In the genomic region with DNA sequence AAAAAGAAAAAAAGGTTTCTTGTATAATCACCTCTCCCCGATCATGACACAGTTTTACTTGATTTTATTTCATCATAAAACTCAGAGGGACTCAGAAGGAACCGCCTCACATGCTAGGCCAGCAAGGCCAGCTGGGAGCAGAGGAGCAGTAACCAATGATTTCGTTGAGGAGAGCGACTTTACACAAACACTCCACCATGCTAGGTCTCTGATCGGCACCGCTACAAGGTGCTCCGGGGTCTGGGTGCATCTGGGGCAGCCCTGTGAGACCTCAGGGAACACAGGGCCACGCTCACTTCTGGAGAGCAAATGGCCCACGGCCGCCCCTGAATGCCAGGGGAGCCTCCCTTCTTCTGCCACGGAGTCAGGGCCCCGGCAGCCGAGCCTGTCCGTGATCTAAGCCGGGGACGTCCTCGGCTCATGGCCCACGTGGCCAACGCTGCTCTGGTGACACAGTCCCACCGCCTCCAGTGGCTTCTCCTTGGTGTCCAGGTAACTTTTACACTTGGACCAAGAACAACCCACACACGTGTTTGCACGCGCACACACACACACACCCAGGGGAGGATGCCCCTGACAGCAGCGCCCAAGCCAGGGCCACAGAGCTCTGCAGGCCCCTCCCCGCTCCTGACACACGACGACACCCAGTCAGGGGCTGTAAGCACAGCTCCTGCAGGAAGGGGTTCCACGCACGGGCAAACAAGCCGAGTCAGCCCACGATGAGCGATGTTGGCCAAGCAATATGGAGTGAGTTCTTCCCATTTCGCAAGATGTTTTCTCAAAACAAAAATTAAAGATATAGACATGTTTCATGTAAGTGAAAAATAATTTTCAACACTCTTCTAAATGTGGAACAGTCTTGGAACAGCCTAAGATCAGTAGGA, we compare ENCODE assay signal across 25 cellular contexts.
DNase-seq lines count a peak whose midpoint lies in the region; ATAC-seq and TF ChIP-seq lines count a peak whose summit lies in the region.
"Had no signal": no experiment of that assay in that cellular context is flagged by ENCODE, and none has a peak within 500 bp of the region (broad histone marks: within the 10 kb centered on the region; RNA-seq: fewer than 3 reads in every experiment).

No MANE protein-coding gene starts in this region.

- no peak overlapping the region for H3K4me3 Mint-ChIP-seq in activated CD4-positive, alpha-beta T cell treated with anti-CD3 and anti-CD28 coated beads for 36 hours
- no peak overlapping the region for H3K4me3 Mint-ChIP-seq in activated CD4-positive, alpha-beta T cell treated with anti-CD3 and anti-CD28 coated beads, Interleukin-2, amount 10 ng/mL, durations not matched to agents 7 days and 5 days
- no peak overlapping the region for H3K4me3 Mint-ChIP-seq in mesothelial cell of epicardium
- H3K4me3 Mint-ChIP-seq: activated B cell treated with CpG ODN at 0.5 μM for 24 hours; activated CD8-positive, alpha-beta T cell treated with anti-CD3 and anti-CD28 coated beads, Interleukin-2, amount 10 ng/mL, durations not matched to agents 7 days and 5 days; type B pancreatic cell had no signal

- H3K18ac ChIP-seq in neuronal stem cell (ENCODE audit: low read length) = peak overlapping the region; percentile 20

- H3K9ac ChIP-seq in neuronal stem cell (ENCODE audit: low read depth, low read length, poor library complexity) = no peak overlapping the region
- H3K9ac ChIP-seq: GM23248 had no signal

- no peak for ATAC-seq in activated CD4-positive, alpha-beta T cell treated with anti-CD3 and anti-CD28 coated beads for 36 hours
- ATAC-seq in GM18868 (IDR thresholded peaks at IDR 0.05; ENCODE audit: unreplicated experiment) = no peak
- ATAC-seq: activated CD8-positive, alpha-beta T cell treated with anti-CD3 and anti-CD28 coated beads, Interleukin-2, amount 10 ng/mL, durations not matched to agents 7 days and 5 days; left cardiac atrium had no signal

- H2BK15ac ChIP-seq in neuronal stem cell (ENCODE audit: low read length) = no peak overlapping the region

- POLR2A ChIA-PET in activated CD4-positive, alpha-beta T cell treated with anti-CD3 and anti-CD28 coated beads for 36 hours (lab: Charles Lee) = no interaction called here
- POLR2A ChIA-PET in activated CD4-positive, alpha-beta T cell treated with anti-CD3 and anti-CD28 coated beads, Interleukin-2, amount 10 ng/mL, durations not matched to agents 7 days and 5 days (lab: Charles Lee) = no interaction called here

- no peaks in the 10 kb centered on the region for H3K9me3 Mint-ChIP-seq in activated CD4-positive, alpha-beta T cell treated with anti-CD3 and anti-CD28 coated beads for 36 hours (ENCODE audit: low read depth)
- no peaks in the 10 kb centered on the region for H3K9me3 Mint-ChIP-seq in activated CD4-positive, alpha-beta T cell treated with anti-CD3 and anti-CD28 coated beads, Interleukin-2, amount 10 ng/mL, durations not matched to agents 7 days and 5 days
- H3K9me3 Mint-ChIP-seq in mesothelial cell of epicardium = no peaks in the 10 kb centered on the region
- H3K9me3 Mint-ChIP-seq: activated B cell treated with CpG ODN at 0.5 μM for 24 hours, type B pancreatic cell had no signal

- H3K36me3 ChIP-seq in DOHH2 (ENCODE audit: control insufficient read depth, low read length) (no peaks in the 10 kb centered on the region), neuronal stem cell (replicated peaks in 1 of 2; ENCODE audit: control insufficient read depth in 2 of 2, insufficient read depth in 2 of 2, low read length in 2 of 2) (peaks cover 15 to 97% of the 10 kb centered on the region in 2 donors)
- H3K36me3 ChIP-seq: stomach had no signal

- H3K23ac ChIP-seq in neuronal stem cell (ENCODE audit: low read depth, low read length, poor library complexity) = no peak overlapping the region

- H3K4me1 ChIP-seq in DOHH2 (ENCODE audit: control insufficient read depth, low read length) = peaks cover 20% of the 10 kb centered on the region
- H3K4me1 ChIP-seq in neuronal stem cell (ENCODE audit: control insufficient read depth in 2 of 2, insufficient read depth in 1 of 2, low read depth in 1 of 2, low read length in 2 of 2) = peaks cover 30 to 35% of the 10 kb centered on the region in 2 donors
- H3K4me1 ChIP-seq: Caco-2, stomach had no signal

- no peak overlapping the region for H2AFZ ChIP-seq in neuronal stem cell (ENCODE audit: low read length)
- H2AFZ ChIP-seq: GM23248 had no signal

- peaks cover 23% of the 10 kb centered on the region for H3K4me1 Mint-ChIP-seq in activated CD4-positive, alpha-beta T cell treated with anti-CD3 and anti-CD28 coated beads for 36 hours
- peaks cover 11% of the 10 kb centered on the region for H3K4me1 Mint-ChIP-seq in activated CD4-positive, alpha-beta T cell treated with anti-CD3 and anti-CD28 coated beads, Interleukin-2, amount 10 ng/mL, durations not matched to agents 7 days and 5 days
- peaks cover 12% of the 10 kb centered on the region for H3K4me1 Mint-ChIP-seq in mesothelial cell of epicardium

- H2BK120ac ChIP-seq in neuronal stem cell (ENCODE audit: low read depth, low read length) = no peak overlapping the region

- H2BK5ac ChIP-seq in neuronal stem cell (ENCODE audit: low read length) = no peak overlapping the region

- H3K79me2 ChIP-seq in DOHH2 (ENCODE audit: control insufficient read depth, low read length) = no peaks in the 10 kb centered on the region

- H3K4ac ChIP-seq in neuronal stem cell (ENCODE audit: low read length) = no peak overlapping the region

- H4K8ac ChIP-seq in neuronal stem cell (ENCODE audit: low read depth, low read length) = no peak overlapping the region

- no peaks in the 10 kb centered on the region for H3F3A ChIP-seq in DOHH2 (ENCODE audit: control insufficient read depth, insufficient read depth)

- H3K27ac ChIP-seq in DOHH2 (ENCODE audit: low read depth, low read length) (no peak overlapping the region), caudate nucleus (ENCODE audit: low read depth, low read length) (peak overlapping the region; percentile 30), neuronal stem cell (replicated peaks; ENCODE audit: low read length) (peak overlapping the region; percentile 38)
- H3K27ac ChIP-seq: GM23248, stomach had no signal

- no peaks in the 10 kb centered on the region for H3K9me2 ChIP-seq in DOHH2 (replicated peaks; ENCODE audit: control insufficient read depth, low read length)

- H3K4me2 ChIP-seq in DOHH2 (ENCODE audit: low read length) = peak overlapping the region; percentile 10; the same call in 1 of the 2 replicates
- H3K4me2 ChIP-seq in neuronal stem cell (ENCODE audit: insufficient read depth, low read length, poor library complexity, severe bottlenecking) = no peak overlapping the region

- CTCF ChIA-PET in activated CD4-positive, alpha-beta T cell treated with anti-CD3 and anti-CD28 coated beads for 36 hours (lab: Charles Lee) = interaction anchor here (0.6 kb wide), 1 partner anchor 282 kb away, joined by 4 read pairs; no protein-coding TSS in a partner anchor
- CTCF ChIA-PET in activated CD4-positive, alpha-beta T cell treated with anti-CD3 and anti-CD28 coated beads, Interleukin-2, amount 10 ng/mL, durations not matched to agents 7 days and 5 days (lab: Charles Lee) = no interaction called here

- DNase-seq in activated CD4-positive, alpha-beta T cell treated with anti-CD3 and anti-CD28 coated beads for 36 hours = peak; percentile 1
- DNase-seq in activated CD4-positive, alpha-beta T cell treated with anti-CD3 and anti-CD28 coated beads, Interleukin-2, amount 10 ng/mL, durations not matched to agents 7 days and 5 days = no peak
- no peak for DNase-seq in caudate nucleus (lab: John Stamatoyannopoulos, UW)
- no peak for DNase-seq in neuronal stem cell (ENCODE audit: low spot score)
- DNase-seq in mesothelial cell of epicardium (ENCODE audit: low spot score in 2 of 2, unreplicated experiment in 2 of 2) = no peak
- no peak for DNase-seq in cortex of kidney (lab: John Stamatoyannopoulos, UW)
- DNase-seq: activated B cell treated with CpG ODN at 0.5 μM for 24 hours; activated CD8-positive, alpha-beta T cell treated with anti-CD3 and anti-CD28 coated beads, Interleukin-2, amount 10 ng/mL, durations not matched to agents 7 days and 5 days; anterior cingulate cortex; central memory CD4-positive, alpha-beta T cell; glutamatergic neuron; GM23248; IMR-90; left cardiac atrium; NCI-H1694; NCI-H2171; NCI-H524 treated with DMSO at 0.1 percent for 48 hours; occipital lobe; RPMI8226; stomach; T1000 had no signal

- H3K14ac ChIP-seq in neuronal stem cell (ENCODE audit: low read length) = peak overlapping the region; percentile 22

- peaks cover 10% of the 10 kb centered on the region for H3K27me3 Mint-ChIP-seq in activated CD4-positive, alpha-beta T cell treated with anti-CD3 and anti-CD28 coated beads for 36 hours
- peaks cover 28% of the 10 kb centered on the region for H3K27me3 Mint-ChIP-seq in activated CD4-positive, alpha-beta T cell treated with anti-CD3 and anti-CD28 coated beads, Interleukin-2, amount 10 ng/mL, durations not matched to agents 7 days and 5 days
- H3K27me3 Mint-ChIP-seq in mesothelial cell of epicardium (ENCODE audit: low read depth) = peaks cover 71% of the 10 kb centered on the region

- no peaks in the 10 kb centered on the region for H4K20me1 ChIP-seq in DOHH2 (ENCODE audit: control insufficient read depth, insufficient read depth, low read depth, low read length)

- H2AK5ac ChIP-seq in neuronal stem cell (ENCODE audit: low read depth, low read length) = peak overlapping the region; percentile 12

- H3K27me3 ChIP-seq in DOHH2 (ENCODE audit: control insufficient read depth, low read length) (no peaks in the 10 kb centered on the region), neuronal stem cell (ENCODE audit: control insufficient read depth in 3 of 3, insufficient read depth in 3 of 3, low read depth in 1 of 3, low read length in 3 of 3) (peaks cover 0 to 2% (median 0%) of the 10 kb centered on the region in 3 experiments)

- no peaks in the 10 kb centered on the region for H3K36me3 Mint-ChIP-seq in activated CD4-positive, alpha-beta T cell treated with anti-CD3 and anti-CD28 coated beads for 36 hours (ENCODE audit: low read depth)
- H3K36me3 Mint-ChIP-seq in activated CD4-positive, alpha-beta T cell treated with anti-CD3 and anti-CD28 coated beads, Interleukin-2, amount 10 ng/mL, durations not matched to agents 7 days and 5 days (ENCODE audit: low read depth) = no peaks in the 10 kb centered on the region
- H3K36me3 Mint-ChIP-seq in mesothelial cell of epicardium = no peaks in the 10 kb centered on the region
- H3K36me3 Mint-ChIP-seq: type B pancreatic cell had no signal

- H4K91ac ChIP-seq in neuronal stem cell (ENCODE audit: low read depth, low read length, poor library complexity) = no peak overlapping the region

- no peak overlapping the region for H3K4me3 ChIP-seq in DOHH2 (ENCODE audit: low read length)
- no peak overlapping the region for H3K4me3 ChIP-seq in neuronal stem cell (ENCODE audit: low read length in 2 of 2)
- H3K4me3 ChIP-seq: GM23248, stomach had no signal

- no peak overlapping the region for H2BK12ac ChIP-seq in neuronal stem cell (ENCODE audit: low read length)

- peaks cover 19% of the 10 kb centered on the region for H3K79me1 ChIP-seq in neuronal stem cell (ENCODE audit: low read depth, low read length)

- intact Hi-C loops in activated CD4-positive, alpha-beta T cell treated with anti-CD3 and anti-CD28 coated beads for 36 hours (cut with DNase I, micrococcal nuclease) = no loop called here

- no CpG with 5 or more reads among the region's 33 CpGs for WGBS in neuronal stem cell (ENCODE audit: extremely low coverage in 2 of 2, insufficient read length in 2 of 2, insufficient replicate concordance in 1 of 2), 2 donors

- TF ChIP-seq CTCF in DOHH2 (IDR thresholded peaks at IDR 0.05; ENCODE audit: low read depth, low read length, poor library complexity, severe bottlenecking) (no peak), mesothelial cell of epicardium (IDR thresholded peaks at IDR 0.05; ENCODE audit: unreplicated experiment) (no peak)

- H3K27ac Mint-ChIP-seq in activated CD4-positive, alpha-beta T cell treated with anti-CD3 and anti-CD28 coated beads for 36 hours = no peak overlapping the region
- no peak overlapping the region for H3K27ac Mint-ChIP-seq in activated CD4-positive, alpha-beta T cell treated with anti-CD3 and anti-CD28 coated beads, Interleukin-2, amount 10 ng/mL, durations not matched to agents 7 days and 5 days
- no peak overlapping the region for H3K27ac Mint-ChIP-seq in mesothelial cell of epicardium
- H3K27ac Mint-ChIP-seq: activated B cell treated with CpG ODN at 0.5 μM for 24 hours; activated CD8-positive, alpha-beta T cell treated with anti-CD3 and anti-CD28 coated beads, Interleukin-2, amount 10 ng/mL, durations not matched to agents 7 days and 5 days; type B pancreatic cell had no signal

- H3K9me3 ChIP-seq in DOHH2 (ENCODE audit: control insufficient read depth, insufficient read depth, low read length) (no peaks in the 10 kb centered on the region), neuronal stem cell (replicated peaks in 1 of 2; ENCODE audit: control insufficient read depth in 2 of 2, insufficient read depth in 1 of 2, low read depth in 1 of 2, low read length in 2 of 2) (no peaks in the 10 kb centered on the region)
- H3K9me3 ChIP-seq: Caco-2, stomach had no signal
